19 cellular contexts compared by ENCODE assay signal in the genomic region with DNA sequence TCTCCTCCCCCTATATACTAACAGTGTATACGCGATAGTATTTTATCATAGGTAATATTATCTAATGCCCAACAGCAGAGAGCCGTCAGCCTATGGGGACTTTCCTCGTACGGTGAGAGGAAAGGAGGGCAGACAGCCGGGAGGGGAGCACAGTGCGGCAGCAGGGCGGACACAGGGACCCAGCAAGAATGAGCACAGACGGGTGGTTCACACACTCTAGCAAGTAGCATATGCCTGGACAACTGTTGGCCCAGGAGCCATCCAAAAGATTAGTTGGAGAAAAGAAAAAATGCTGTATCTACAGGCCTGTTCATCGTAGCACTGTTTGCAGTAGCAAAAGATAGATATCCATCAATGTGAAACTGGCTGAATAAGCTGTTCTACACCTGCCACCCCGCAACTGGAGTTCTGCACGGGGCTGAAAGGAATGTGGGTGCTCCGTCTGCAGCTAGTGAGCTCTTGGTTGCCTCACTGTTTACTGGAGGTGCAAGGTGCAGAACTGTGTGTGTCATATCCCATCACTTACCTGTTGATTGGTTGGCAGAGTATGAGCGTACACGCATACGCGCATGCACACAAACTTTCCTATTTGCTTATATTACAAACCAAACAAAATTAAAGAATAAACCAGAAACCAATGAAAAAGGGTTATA.
"Had no signal": no experiment of that assay in that cellular context is flagged by ENCODE, and none has a peak within 500 bp of the region (broad histone marks: within the 10 kb centered on the region; RNA-seq: fewer than 3 reads in every experiment).

No MANE protein-coding gene starts in this region.

- ATAC-seq: activated T-cell treated with anti-CD3 and anti-CD28 coated beads, Interleukin-2, amount 50 U/mL, for 4 hours; foreskin keratinocyte; natural killer cell; T-cell had no signal

- H3K27me3 ChIP-seq: foreskin keratinocyte, neutrophil, spleen had no signal

- FAIRE-seq: kidney had no signal

- H3K4me3 Mint-ChIP-seq: activated naive CD4-positive, alpha-beta T cell treated with anti-CD3 and anti-CD28 coated beads for 36 hours; activated naive CD8-positive, alpha-beta T cell treated with anti-CD3 and anti-CD28 coated beads, Interleukin-2, amount 10 ng/mL, durations not matched to agents 7 days and 5 days; activated T-cell treated with anti-CD3 and anti-CD28 coated beads, Interleukin-2, amount 50 U/mL, for 4 hours; mesothelial cell of epicardium; natural killer cell; T-cell; type B pancreatic cell had no signal

- H3K4me1 ChIP-seq: foreskin keratinocyte had no signal

- H3K36me3 Mint-ChIP-seq: mesothelial cell of epicardium, natural killer cell had no signal

- H3K27ac Mint-ChIP-seq: activated naive CD4-positive, alpha-beta T cell treated with anti-CD3 and anti-CD28 coated beads for 36 hours; activated naive CD8-positive, alpha-beta T cell treated with anti-CD3 and anti-CD28 coated beads, Interleukin-2, amount 10 ng/mL, durations not matched to agents 7 days and 5 days; mesothelial cell of epicardium; natural killer cell; T-cell; type B pancreatic cell had no signal

- H3K36me3 ChIP-seq: neutrophil, spleen, thoracic aorta had no signal

- H3K9me3 Mint-ChIP-seq: activated naive CD8-positive, alpha-beta T cell treated with anti-CD3 and anti-CD28 coated beads, Interleukin-2, amount 10 ng/mL, durations not matched to agents 7 days and 5 days; activated T-cell treated with anti-CD3 and anti-CD28 coated beads, Interleukin-2, amount 50 U/mL, for 4 hours; natural killer cell; T-cell had no signal

- H3K27ac ChIP-seq: foreskin keratinocyte, neutrophil, spleen, thoracic aorta had no signal

- DNase-seq: activated CD8-positive, alpha-beta memory T cell treated with anti-CD3 and anti-CD28 coated beads, Interleukin-2, amount 50 U/mL, for 48 hours; activated naive CD4-positive, alpha-beta T cell treated with anti-CD3 and anti-CD28 coated beads for 36 hours; activated naive CD8-positive, alpha-beta T cell treated with anti-CD3 and anti-CD28 coated beads, Interleukin-2, amount 10 ng/mL, durations not matched to agents 7 days and 5 days; activated T-cell treated with anti-CD3 and anti-CD28 coated beads, Interleukin-2, amount 50 U/mL, for 4 hours; amygdala; effector CD4-positive, alpha-beta T cell; erythroblast; foreskin keratinocyte; kidney; natural killer cell; spleen; stimulated activated CD4-positive, alpha-beta T cell treated with anti-CD3 and anti-CD28 coated beads, Interleukin-4, amount 100 ng/mL, for 1 hour; stimulated activated naive CD4-positive, alpha-beta T cell treated with Interleukin-2 at 50 U/mL for 16 hours; T-cell had no signal

- H3K4me3 ChIP-seq: lung, spleen, thoracic aorta had no signal

- H3K27me3 Mint-ChIP-seq: activated naive CD8-positive, alpha-beta T cell treated with anti-CD3 and anti-CD28 coated beads, Interleukin-2, amount 10 ng/mL, durations not matched to agents 7 days and 5 days; T-cell; type B pancreatic cell had no signal

- H3K9me3 ChIP-seq: neutrophil, spleen, thoracic aorta had no signal
